ENCODE assay signal across 8 cellular contexts in the genomic region with DNA sequence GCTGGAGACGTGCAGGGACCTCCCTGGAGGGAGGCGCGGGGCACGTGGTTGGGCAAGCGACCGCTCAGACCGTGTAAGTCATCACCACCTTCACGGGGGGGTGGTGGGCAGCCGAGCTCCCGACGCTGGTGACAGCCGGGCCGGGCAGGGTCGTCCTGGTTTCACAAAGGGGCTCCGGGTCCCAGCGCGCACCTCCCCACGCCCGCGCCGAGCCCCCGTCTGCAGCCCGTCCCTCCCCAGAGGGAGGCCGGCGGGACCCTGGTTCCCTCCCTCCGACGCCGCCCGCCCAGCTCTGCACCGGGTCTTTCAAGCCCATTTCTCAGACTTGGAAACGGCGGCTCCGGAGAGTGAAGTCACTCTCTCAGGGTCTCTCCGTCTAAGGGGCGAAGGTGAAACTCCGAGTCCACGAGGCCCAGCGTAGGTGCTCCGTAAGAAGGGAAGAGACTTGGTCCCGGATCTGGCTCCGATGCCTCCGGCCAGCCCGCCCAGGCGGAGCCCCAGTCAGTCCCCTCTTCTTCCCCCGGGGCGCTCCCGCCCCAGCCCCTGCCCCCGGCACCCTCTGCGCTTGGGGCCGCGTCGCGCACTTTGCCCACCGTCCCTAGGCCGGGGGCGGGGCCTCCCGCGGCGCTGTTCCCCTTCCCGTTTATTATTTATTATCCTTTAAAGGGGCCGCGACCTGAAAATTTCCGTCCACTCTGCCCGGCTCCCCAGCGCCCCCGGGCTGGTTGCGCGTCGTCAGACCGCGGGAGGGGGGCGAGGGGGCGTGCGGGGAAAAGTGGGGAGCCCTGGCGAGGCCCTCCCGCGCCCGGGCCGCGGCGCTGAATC. TPM values are rescaled to one million over a fixed set of nuclear protein-coding genes. Genes with fewer than 3 reads are reported as not detected.
DNase-seq lines count a peak whose midpoint lies in the region; ATAC-seq and TF ChIP-seq lines count a peak whose summit lies in the region.

No MANE protein-coding gene starts in this region.

- no peaks in the 10 kb centered on the region for H3K9me3 Mint-ChIP-seq in activated CD8-positive, alpha-beta memory T cell treated with anti-CD3 and anti-CD28 coated beads, Interleukin-2, amount 10 ng/mL, durations not matched to agents 7 days and 5 days (ENCODE audit: low read depth)
- no peaks in the 10 kb centered on the region for H3K9me3 Mint-ChIP-seq in endodermal cell

- peak overlapping the region in 1 of 2 experiments; percentile 5 for H3K23ac ChIP-seq in mesenchymal stem cell (ENCODE audit: low read length in 2 of 2)

- H4K91ac ChIP-seq in mesenchymal stem cell (ENCODE audit: low read length): peak overlapping the region; percentile 90

- WGBS in endodermal cell (ENCODE audit: insufficient coverage in 1 of 2, insufficient read length in 1 of 2), 2 experiments: 0% methylated on average over 57 to 80 of the region's 81 CpGs
- WGBS in mesenchymal stem cell: under 1% methylated on average over 55 of the region's 81 CpGs

- H2BK12ac ChIP-seq in mesenchymal stem cell (ENCODE audit: low read length in 2 of 2): peak overlapping the region in 1 of 2 experiments; percentile 71

- peak overlapping the region; percentile 80 for H3K4me2 ChIP-seq in mesenchymal stem cell (ENCODE audit: low read length, poor library complexity, severe bottlenecking)

- no peak overlapping the region for H2AK5ac ChIP-seq in mesenchymal stem cell (ENCODE audit: low read length, severe bottlenecking)

- no peaks in the 10 kb centered on the region for H3K27me3 Mint-ChIP-seq in activated CD8-positive, alpha-beta memory T cell treated with anti-CD3 and anti-CD28 coated beads, Interleukin-2, amount 10 ng/mL, durations not matched to agents 7 days and 5 days
- peaks cover 17% of the 10 kb centered on the region for H3K27me3 Mint-ChIP-seq in endodermal cell (ENCODE audit: insufficient read depth)

- H3K14ac ChIP-seq in mesenchymal stem cell (ENCODE audit: low read length in 2 of 2): peak overlapping the region in 1 of 2 experiments; percentile 35

- H3K36me3 ChIP-seq in endodermal cell (ENCODE audit: control insufficient read depth, insufficient read depth, low read length): peaks cover 6% of the 10 kb centered on the region
- H3K36me3 ChIP-seq in mesenchymal stem cell (ENCODE audit: control insufficient read depth in 1 of 2, insufficient read depth in 2 of 2, low read depth in 1 of 2, low read length in 2 of 2): peaks cover 6 to 19% of the 10 kb centered on the region in 2 experiments

- H3K4me3 ChIP-seq in endodermal cell (ENCODE audit: low read length): peak overlapping the region; percentile 83
- H3K4me3 ChIP-seq in mesenchymal stem cell (ENCODE audit: insufficient read depth in 1 of 2, low read depth in 1 of 2, low read length in 2 of 2): peak overlapping the region; percentile 85 to 90

- H2AFZ ChIP-seq in mesenchymal stem cell (ENCODE audit: low read depth, low read length): peak overlapping the region; percentile 44

- peak overlapping the region; percentile 93 for H3K9ac ChIP-seq in endodermal cell (ENCODE audit: extremely low read depth, low read length, poor library complexity, severe bottlenecking)
- peak overlapping the region; percentile 92 for H3K9ac ChIP-seq in mesenchymal stem cell (ENCODE audit: low read length)

- CTCF ChIA-PET in activated CD8-positive, alpha-beta memory T cell treated with anti-CD3 and anti-CD28 coated beads, Interleukin-2, amount 10 ng/mL, durations not matched to agents 7 days and 5 days (lab: Charles Lee): interaction anchor here (1.2 to 7.4 kb wide), 3 partner anchors 14 to 62 kb away, joined by 7 to 163 read pairs (median 18); a partner anchor contains a TSS

- no peaks in the 10 kb centered on the region for H3K4me1 ChIP-seq in endodermal cell (ENCODE audit: control insufficient read depth, insufficient read depth, low read length)
- peaks cover 28% of the 10 kb centered on the region for H3K4me1 ChIP-seq in mesenchymal stem cell (ENCODE audit: control insufficient read depth, insufficient read depth, low read depth, low read length)

- H3K18ac ChIP-seq in mesenchymal stem cell (ENCODE audit: low read depth in 1 of 2, low read length in 2 of 2): peak overlapping the region; percentile 50 to 52

- H3K4me1 Mint-ChIP-seq in activated CD8-positive, alpha-beta memory T cell treated with anti-CD3 and anti-CD28 coated beads, Interleukin-2, amount 10 ng/mL, durations not matched to agents 7 days and 5 days: peaks cover 19% of the 10 kb centered on the region
- no peaks in the 10 kb centered on the region for H3K4me1 Mint-ChIP-seq in endodermal cell

- peak overlapping the region; percentile 99 for H2BK120ac ChIP-seq in mesenchymal stem cell (ENCODE audit: low read depth, low read length)

- H3K4ac ChIP-seq in mesenchymal stem cell (ENCODE audit: low read depth in 1 of 2, low read length in 2 of 2): peak overlapping the region; percentile 81 to 91

- H3K36me3 Mint-ChIP-seq in activated CD8-positive, alpha-beta memory T cell treated with anti-CD3 and anti-CD28 coated beads, Interleukin-2, amount 10 ng/mL, durations not matched to agents 7 days and 5 days: peaks cover 2% of the 10 kb centered on the region
- peaks cover 12% of the 10 kb centered on the region for H3K36me3 Mint-ChIP-seq in endodermal cell (ENCODE audit: low read depth)

- no peak for TF ChIP-seq CTCF in endodermal cell (conservative IDR thresholded peaks at IDR 0.05)

- peak; percentile 60 for ATAC-seq in GM19463 (IDR thresholded peaks at IDR 0.05; ENCODE audit: unreplicated experiment)
- ATAC-seq in activated CD8-positive, alpha-beta memory T cell treated with anti-CD3 and anti-CD28 coated beads, Interleukin-2, amount 10 ng/mL, durations not matched to agents 7 days and 5 days: peak; percentile 71

- H3K9me3 ChIP-seq in endodermal cell (ENCODE audit: control insufficient read depth, low read length) (no peaks in the 10 kb centered on the region), mesenchymal stem cell (ENCODE audit: control insufficient read depth, low read length) (no peaks in the 10 kb centered on the region)

- peak overlapping the region; percentile 93 for H2BK5ac ChIP-seq in mesenchymal stem cell (ENCODE audit: low read depth, low read length, poor library complexity, severe bottlenecking)

- H3K27ac Mint-ChIP-seq in activated CD8-positive, alpha-beta memory T cell treated with anti-CD3 and anti-CD28 coated beads, Interleukin-2, amount 10 ng/mL, durations not matched to agents 7 days and 5 days: peak overlapping the region; percentile 75
- peak overlapping the region; percentile 78 for H3K27ac Mint-ChIP-seq in endodermal cell

- DNase-seq in COR-L47 (lab: John Stamatoyannopoulos, UW) (peak; percentile 80), HPDE6-E6E7 (ENCODE audit: extremely low spot score) (peak; percentile 69), NOMO-1 treated with DMSO at 0.1 percent for 48 hours (lab: John Stamatoyannopoulos, UW; ENCODE audit: unreplicated experiment) (peak; percentile 93), endodermal cell (peak; percentile 93), mesenchymal stem cell (peak; percentile 90)
- DNase-seq in activated CD8-positive, alpha-beta memory T cell treated with anti-CD3 and anti-CD28 coated beads, Interleukin-2, amount 10 ng/mL, durations not matched to agents 7 days and 5 days: peak; percentile 82
- DNase-seq in stimulated activated CD8-positive, alpha-beta memory T cell treated with anti-CD3 and anti-CD28 coated beads, Interleukin-4, amount 100 ng/mL, for 4 hours (ENCODE audit: low read depth in 2 of 2, low spot score in 1 of 2): peak; percentile 45 to 60

- H2BK15ac ChIP-seq in mesenchymal stem cell (ENCODE audit: low read depth, poor library complexity, severe bottlenecking): peak overlapping the region; percentile 92

- peak overlapping the region; percentile 77 for H3K4me3 Mint-ChIP-seq in activated CD8-positive, alpha-beta memory T cell treated with anti-CD3 and anti-CD28 coated beads, Interleukin-2, amount 10 ng/mL, durations not matched to agents 7 days and 5 days
- peak overlapping the region; percentile 71 for H3K4me3 Mint-ChIP-seq in endodermal cell

- H3K27me3 ChIP-seq in endodermal cell (ENCODE audit: control insufficient read depth, insufficient read depth, low read length, poor library complexity, severe bottlenecking) (peaks cover 13% of the 10 kb centered on the region), mesenchymal stem cell (ENCODE audit: control insufficient read depth in 1 of 2, insufficient read depth in 1 of 2, low read length in 2 of 2) (peaks cover 10 to 11% of the 10 kb centered on the region in 2 experiments)

- H3K79me1 ChIP-seq in mesenchymal stem cell (replicated peaks; ENCODE audit: low read length, poor library complexity, severe bottlenecking): peaks cover 5% of the 10 kb centered on the region

- peak overlapping the region; percentile 87 for H4K8ac ChIP-seq in mesenchymal stem cell (ENCODE audit: low read length)

- H3K27ac ChIP-seq in endodermal cell (ENCODE audit: low read depth, low read length) (peak overlapping the region; percentile 75), mesenchymal stem cell (ENCODE audit: low read length, poor library complexity, severe bottlenecking) (peak overlapping the region; percentile 78)

RNA-seq across cellular contexts. Expression of a gene that starts 0.5 kb away (rescaled TPM):
- 10 to 100 TPM; 30.6 to 35.9 TPM for total RNA-seq in activated CD8-positive, alpha-beta memory T cell treated with anti-CD3 and anti-CD28 coated beads, Interleukin-2, amount 10 ng/mL, durations not matched to agents 7 days and 5 days
- total RNA-seq in endodermal cell: 100 to 1,000 TPM; 121 to 124 TPM
- polyA plus RNA-seq in endodermal cell (2013, experiment 1 of 2): 40.4 TPM
- polyA plus RNA-seq in endodermal cell (2013, experiment 2 of 2): 41.7 TPM
- polyA plus RNA-seq in mesenchymal stem cell (2013, experiment 1 of 2): 64.0 TPM
- 62.8 TPM for polyA plus RNA-seq in mesenchymal stem cell (2013, experiment 2 of 2)

RNA-seq across cellular contexts. Expression of a gene that starts 8.2 kb away (rescaled TPM):
- 1 to 10 TPM in 1 of 2 experiments, under 1 TPM in 1; 0.66 to 1.1 TPM for total RNA-seq in activated CD8-positive, alpha-beta memory T cell treated with anti-CD3 and anti-CD28 coated beads, Interleukin-2, amount 10 ng/mL, durations not matched to agents 7 days and 5 days
- under 1 TPM in 1 of 2 donors, not detected in 1; 0.73 TPM for total RNA-seq in endodermal cell
- 1.3 TPM for polyA plus RNA-seq in endodermal cell (2013, experiment 1 of 2)
- 0.70 TPM for polyA plus RNA-seq in endodermal cell (2013, experiment 2 of 2)
- polyA plus RNA-seq in mesenchymal stem cell (2013, experiment 1 of 2): not detected
- not detected for polyA plus RNA-seq in mesenchymal stem cell (2013, experiment 2 of 2)

RNA-seq across cellular contexts. Expression of a gene that starts 12.3 kb away (rescaled TPM):
- total RNA-seq in activated CD8-positive, alpha-beta memory T cell treated with anti-CD3 and anti-CD28 coated beads, Interleukin-2, amount 10 ng/mL, durations not matched to agents 7 days and 5 days: 10 to 100 TPM; 63.7 to 73.7 TPM
- total RNA-seq in endodermal cell: 10 to 100 TPM; 61.1 to 64.7 TPM
- 54.6 TPM for polyA plus RNA-seq in endodermal cell (2013, experiment 1 of 2)
- polyA plus RNA-seq in endodermal cell (2013, experiment 2 of 2): 56.9 TPM
- 68.0 TPM for polyA plus RNA-seq in mesenchymal stem cell (2013, experiment 1 of 2)
- 67.1 TPM for polyA plus RNA-seq in mesenchymal stem cell (2013, experiment 2 of 2)

RNA-seq across cellular contexts. Expression of a gene that starts 32.0 kb away (rescaled TPM):
- not detected for total RNA-seq in activated CD8-positive, alpha-beta memory T cell treated with anti-CD3 and anti-CD28 coated beads, Interleukin-2, amount 10 ng/mL, durations not matched to agents 7 days and 5 days
- not detected for total RNA-seq in endodermal cell
- polyA plus RNA-seq in endodermal cell (2013, experiment 1 of 2): under 0.01 TPM
- under 0.01 TPM for polyA plus RNA-seq in endodermal cell (2013, experiment 2 of 2)
- polyA plus RNA-seq in mesenchymal stem cell (2013, experiment 1 of 2): not detected
- polyA plus RNA-seq in mesenchymal stem cell (2013, experiment 2 of 2): not detected

RNA-seq across cellular contexts. Expression of a gene that starts 32.3 kb away (rescaled TPM):
- 10 to 100 TPM; 47.7 to 70.6 TPM for total RNA-seq in activated CD8-positive, alpha-beta memory T cell treated with anti-CD3 and anti-CD28 coated beads, Interleukin-2, amount 10 ng/mL, durations not matched to agents 7 days and 5 days
- 10 to 100 TPM; 75.8 to 92.4 TPM for total RNA-seq in endodermal cell
- polyA plus RNA-seq in endodermal cell (2013, experiment 1 of 2): 69.8 TPM
- 66.0 TPM for polyA plus RNA-seq in endodermal cell (2013, experiment 2 of 2)
- polyA plus RNA-seq in mesenchymal stem cell (2013, experiment 1 of 2): 19.4 TPM
- polyA plus RNA-seq in mesenchymal stem cell (2013, experiment 2 of 2): 19.2 TPM

Comparison
In these comparisons a context has a peak if more than half of its experiments do, and no peak if none do; other contexts are left out.
1. Peak in every context shown above with its lines: DNase-seq, ATAC-seq, H3K4me3 ChIP-seq and H3K27ac ChIP-seq.